8 cellular contexts compared by ENCODE assay signal in the genomic region with DNA sequence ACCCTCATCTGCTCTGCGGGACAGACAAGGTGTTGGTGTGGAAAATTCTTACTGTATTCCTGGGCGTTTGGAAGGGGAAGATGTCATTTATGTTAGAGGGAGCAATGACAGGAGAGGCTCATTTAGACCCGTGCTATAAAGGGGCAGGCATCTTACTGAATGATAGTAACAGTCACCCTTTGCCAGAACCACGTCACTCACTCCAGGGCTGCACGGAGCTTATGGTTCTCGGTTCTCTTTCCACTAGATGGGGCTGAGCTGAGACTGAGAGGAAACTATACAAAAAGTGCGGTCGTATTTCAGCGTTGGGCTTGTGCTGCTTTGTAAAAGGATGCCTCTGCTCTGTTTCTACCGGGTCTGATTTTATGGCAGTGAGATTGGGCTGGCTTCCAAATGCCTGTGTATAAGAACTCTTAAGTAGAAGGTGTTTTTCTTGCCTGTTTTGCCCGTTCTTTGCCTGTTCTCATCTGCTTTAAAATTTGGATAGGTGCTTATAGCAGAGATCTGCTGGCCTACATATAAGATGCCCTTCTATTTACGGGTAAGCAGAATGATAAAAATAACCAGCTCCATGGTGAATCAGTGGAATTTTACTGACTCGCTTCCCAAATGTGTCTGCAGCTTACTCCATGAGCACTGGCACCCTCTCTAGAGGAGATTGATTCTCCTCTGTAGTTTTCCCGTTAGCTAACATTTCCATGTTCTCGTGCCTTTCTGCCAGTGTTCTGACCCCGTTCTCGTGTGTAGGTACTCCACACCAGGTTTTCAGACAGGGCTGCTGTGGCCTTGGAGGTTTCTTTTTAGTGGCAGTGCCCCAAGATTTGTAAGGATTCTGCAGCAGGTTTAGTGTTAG. TPM values are rescaled to one million over a fixed set of nuclear protein-coding genes. Genes with fewer than 3 reads are reported as not detected.
DNase-seq lines count a peak whose midpoint lies in the region; ATAC-seq, FAIRE-seq and TF ChIP-seq lines count a peak whose summit lies in the region.

No MANE protein-coding gene starts in this region.

- 69% methylated on average over 17 of the region's 17 CpGs for WGBS in A549 (ENCODE audit: missing lambda C conversion rate)

- POLR2A ChIA-PET in A549 (lab: Yijun Ruan, JAX): no interaction called here

- H3K4me1 Mint-ChIP-seq in IgD-negative memory B cell: peaks cover 25 to 33% (median 26%) of the 10 kb centered on the region in 3 donors

- peaks cover 12% of the 10 kb centered on the region for H3K36me3 Mint-ChIP-seq in IgD-negative memory B cell

- no peaks in the 10 kb centered on the region for H3K9me3 ChIP-seq in A549

- peak overlapping the region; percentile 57 for H3K4me2 ChIP-seq in A549

- TF ChIP-seq EP300 in A549 (IDR thresholded peaks at IDR 0.05): no peak

- peak overlapping the region in 1 of 4 donors; percentile 33 for H3K4me3 Mint-ChIP-seq in IgD-negative memory B cell

- ATAC-seq in A549: peak; percentile 43 to 51; a peak in 2 of 6 replicates
- ATAC-seq in left colon: peak; percentile 82
- no peak for ATAC-seq in HG03025 (IDR thresholded peaks at IDR 0.05; ENCODE audit: low FRiP score, unreplicated experiment)
- ATAC-seq in HG03196 (IDR thresholded peaks at IDR 0.05; ENCODE audit: unreplicated experiment): no peak

- TF ChIP-seq RAD21 in A549 (conservative IDR thresholded peaks at IDR 0.05 in 1 of 2, IDR thresholded peaks at IDR 0.05 in 1 of 2): no peak

- H3K27ac ChIP-seq in A549: peak overlapping the region; percentile 38 to 67; a peak in 4 of 6 replicates

- FAIRE-seq in A549 (lab: Jason Lieb, UNC): no peak

- intact Hi-C loops in left colon (cut with DNase I, micrococcal nuclease): no loop called here

- CTCF ChIA-PET in A549 (lab: Yijun Ruan, JAX): interaction anchor here (1.0 kb wide), 1 partner anchor 73 kb away, joined by 3 read pairs; no protein-coding TSS in a partner anchor

- TF ChIP-seq CTCF in A549 (IDR thresholded peaks at IDR 0.05): no peak

- no peaks in the 10 kb centered on the region for H3K27me3 Mint-ChIP-seq in IgD-negative memory B cell

- TF ChIP-seq POLR2A in A549 (IDR thresholded peaks at IDR 0.05; ENCODE audit: low read length): no peak

- peaks cover 0 to 5% (median 2%) of the 10 kb centered on the region in 3 donors for H3K9me3 Mint-ChIP-seq in IgD-negative memory B cell

- peaks cover 19% of the 10 kb centered on the region for H3K4me1 ChIP-seq in A549

- H3K4me3 ChIP-seq in A549: no peak overlapping the region

- no peak for DNase-seq in A549 (ENCODE audit: low read depth in 1 of 2, low spot score in 1 of 2)
- peak; percentile 54 for DNase-seq in activated CD4-positive, alpha-beta T cell treated with anti-CD3 and anti-CD28 coated beads for 24 hours (ENCODE audit: low read depth in 2 of 2)
- DNase-seq in cerebellar cortex (ENCODE audit: low spot score): peak; percentile 93
- DNase-seq in left colon: peak; percentile 46
- DNase-seq in stimulated activated CD4-positive, alpha-beta T cell treated with anti-CD3 and anti-CD28 coated beads, Interleukin-2, amount 100 ng/mL, for 24 hours: peak; percentile 65 to 66

- H3K27ac Mint-ChIP-seq in IgD-negative memory B cell: peak overlapping the region in 2 of 3 donors; percentile 46 to 50

TF ChIP-seq in A549, 52 proteins besides CTCF, POLR2A, EP300 and RAD21:
- TF ChIP-seq NPAS2 (CRISPR knock-in tag; IDR thresholded peaks at IDR 0.05; ENCODE audit: borderline replicate concordance) (no peak), NFE2L2 (conservative IDR thresholded peaks at IDR 0.05; ENCODE audit: low read length) (no peak), JUNB (IDR thresholded peaks at IDR 0.05) (no peak), FOXS1 (CRISPR knock-in tag; IDR thresholded peaks at IDR 0.05) (no peak), JUN (IDR thresholded peaks at IDR 0.05) (no peak), HOXB13 (CRISPR knock-in tag; IDR thresholded peaks at IDR 0.05; ENCODE audit: low read depth) (no peak), KDM5A (IDR thresholded peaks at IDR 0.05) (no peak), MAFK (IDR thresholded peaks at IDR 0.05; ENCODE audit: partially characterized antibody) (no peak), CBX2 (IDR thresholded peaks at IDR 0.05; ENCODE audit: borderline replicate concordance, low read depth) (no peak), FOSB (CRISPR knock-in tag; IDR thresholded peaks at IDR 0.05) (no peak), MYC (IDR thresholded peaks at IDR 0.05; ENCODE audit: borderline replicate concordance, low read length) (no peak), GATA3 (IDR thresholded peaks at IDR 0.05; ENCODE audit: borderline replicate concordance) (no peak), TP53 (CRISPR knock-in tag; IDR thresholded peaks at IDR 0.05) (no peak)
- TF ChIP-seq, protein P1, sequence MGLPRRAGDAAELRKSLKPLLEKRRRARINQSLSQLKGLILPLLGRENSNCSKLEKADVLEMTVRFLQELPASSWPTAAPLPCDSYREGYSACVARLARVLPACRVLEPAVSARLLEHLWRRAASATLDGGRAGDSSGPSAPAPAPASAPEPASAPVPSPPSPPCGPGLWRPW (IDR thresholded peaks at IDR 0.05): no peak
- TF ChIP-seq, protein P2, sequence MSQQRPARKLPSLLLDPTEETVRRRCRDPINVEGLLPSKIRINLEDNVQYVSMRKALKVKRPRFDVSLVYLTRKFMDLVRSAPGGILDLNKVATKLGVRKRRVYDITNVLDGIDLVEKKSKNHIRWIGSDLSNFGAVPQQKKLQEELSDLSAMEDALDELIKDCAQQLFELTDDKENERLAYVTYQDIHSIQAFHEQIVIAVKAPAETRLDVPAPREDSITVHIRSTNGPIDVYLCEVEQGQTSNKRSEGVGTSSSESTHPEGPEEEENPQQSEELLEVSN (IDR thresholded peaks at IDR 0.05; ENCODE audit: borderline replicate concordance, low read depth): no peak

RNA-seq across cellular contexts. Expression of a gene that starts 55.9 kb away (rescaled TPM):
- polyA plus RNA-seq in A549 (2011; rRNA removed) (23.2 and 26.9 TPM in 2 replicates), A549 (2017; fragmentation: RNase III; extraction: RNeasy Plus Mini Kit Qiagen cat#74134 plus additional on column Dnase treatment) (45.4 to 57.4 TPM (median 56.2 TPM) in 3 replicates), IgD-negative memory B cell (162 TPM)
- polyA plus RNA-seq in A549 (2012; cell fraction: cytosol; rRNA removed): 33.3 and 38.5 TPM in 2 replicates
- 21.3 and 22.4 TPM in 2 replicates for polyA plus RNA-seq in A549 (2012; cell fraction: nucleus; rRNA removed)
- 5.3 and 5.8 TPM in 2 replicates for polyA minus RNA-seq in A549 (2011; rRNA and poly(A)+ RNA removed)
- total RNA-seq in left colon: 10 to 100 TPM; 42.3 to 54.7 TPM

RNA-seq across cellular contexts. Expression of a gene that starts 55.9 kb away (rescaled TPM):
- polyA plus RNA-seq in A549 (2011; rRNA removed): 6.5 and 7.2 TPM in 2 replicates
- polyA plus RNA-seq in A549 (2012; cell fraction: cytosol; rRNA removed): 0.86 and 0.87 TPM in 2 replicates
- 1.4 and 2.4 TPM in 2 replicates for polyA plus RNA-seq in A549 (2012; cell fraction: nucleus; rRNA removed)
- polyA plus RNA-seq in A549 (2017; fragmentation: RNase III; extraction: RNeasy Plus Mini Kit Qiagen cat#74134 plus additional on column Dnase treatment): 5.7 to 7.7 TPM (median 6.6 TPM) in 3 replicates
- 12.2 and 13.8 TPM in 2 replicates for polyA minus RNA-seq in A549 (2011; rRNA and poly(A)+ RNA removed)
- 0.93 TPM for polyA plus RNA-seq in IgD-negative memory B cell
- total RNA-seq in left colon: 10 to 100 TPM; 14.6 to 19.2 TPM

Comparison
In these comparisons a context has a peak if more than half of its experiments do, and no peak if none do; other contexts are left out.
1. ATAC-seq: peak in A549 (2 of 2) and left colon (single experiment); none in HG03025 (single experiment) and HG03196 (single experiment).
2. DNase-seq: peak in activated CD4-positive, alpha-beta T cell treated with anti-CD3 and anti-CD28 coated beads for 24 hours (2 of 2), cerebellar cortex (single experiment), left colon (2 of 2) and stimulated activated CD4-positive, alpha-beta T cell treated with anti-CD3 and anti-CD28 coated beads, Interleukin-2, amount 100 ng/mL, for 24 hours (2 of 2); none in A549 (0 of 2).